ENCODE assay signal across 17 cellular contexts in the genomic region with DNA sequence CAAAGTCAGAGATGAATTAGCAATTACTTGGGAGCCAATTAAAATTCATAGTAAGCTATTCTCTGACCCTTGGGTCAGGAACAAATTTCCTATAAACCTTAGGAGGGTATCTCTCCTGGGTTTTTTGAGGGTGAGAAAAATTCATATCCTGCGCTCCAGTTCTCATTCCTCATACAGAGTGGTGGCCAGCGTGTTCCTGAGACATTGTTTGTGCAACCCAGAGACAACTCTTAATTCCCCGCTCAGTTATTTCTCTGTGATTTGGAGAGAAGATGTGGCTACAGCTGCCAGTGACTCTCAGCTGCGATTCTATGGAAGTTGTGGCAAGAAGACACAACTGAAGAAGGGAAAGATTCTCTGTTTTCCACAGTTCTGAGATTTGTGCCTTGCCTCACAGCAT. TPM values are rescaled to one million over a fixed set of nuclear protein-coding genes. Genes with fewer than 3 reads are reported as not detected.
DNase-seq lines count a peak whose midpoint lies in the region; ATAC-seq and TF ChIP-seq lines count a peak whose summit lies in the region.
"Had no signal": no experiment of that assay in that cellular context is flagged by ENCODE, and none has a peak within 500 bp of the region (broad histone marks: within the 10 kb centered on the region; RNA-seq: fewer than 3 reads in every experiment).

No MANE protein-coding gene starts in this region.

- H4K20me1 ChIP-seq in GM23338 (replicated peaks; ENCODE audit: insufficient read depth): no peaks in the 10 kb centered on the region

- peaks cover 2% of the 10 kb centered on the region for H3K27me3 Mint-ChIP-seq in GM23338 (ENCODE audit: insufficient read depth, low read depth, poor library complexity)
- H3K27me3 Mint-ChIP-seq in nephron (ENCODE audit: low read depth): peaks cover 8% of the 10 kb centered on the region

- ATAC-seq in GM23338 (no peak), sciatic nerve (peak; percentile 71)
- ATAC-seq: A549; CD8-positive, alpha-beta T cell had no signal

- H3K4me2 ChIP-seq in GM23338: no peak overlapping the region
- H3K4me2 ChIP-seq: A549 had no signal

- H3K27ac ChIP-seq in GM23338 (ENCODE audit: low read depth) (no peak overlapping the region), VCaP (peak overlapping the region; percentile 67), prostate gland (no peak overlapping the region)
- H3K27ac ChIP-seq: A549, GM23248 had no signal

- intact Hi-C loops in sciatic nerve (cut with DNase I) (no loop called here), prostate gland (cut with DNase I) (no loop called here)

- H3K4me1 Mint-ChIP-seq in GM23338 (peaks cover 16% of the 10 kb centered on the region), nephron (peaks cover 45% of the 10 kb centered on the region)
- H3K4me1 Mint-ChIP-seq: CD14-positive monocyte had no signal

- no peak overlapping the region for H3K27ac Mint-ChIP-seq in GM23338
- peak overlapping the region; percentile 26 to 78 (median 50) for H3K27ac Mint-ChIP-seq in nephron
- H3K27ac Mint-ChIP-seq: CD14-positive monocyte; CD8-positive, alpha-beta T cell; H9 had no signal

- no peaks in the 10 kb centered on the region for H3K9me2 ChIP-seq in GM23338 (ENCODE audit: insufficient read depth)

- H3K79me2 ChIP-seq in GM23338 (replicated peaks; ENCODE audit: insufficient read depth): no peaks in the 10 kb centered on the region

- peaks cover 8% of the 10 kb centered on the region; the same call in 1 of the 2 replicates for H3K4me1 ChIP-seq in GM23338 (ENCODE audit: insufficient read depth)
- H3K4me1 ChIP-seq in prostate gland (replicated peaks): peaks cover 10% of the 10 kb centered on the region
- H3K4me1 ChIP-seq: A549 had no signal

- TF ChIP-seq POLR2A in prostate gland (IDR thresholded peaks at IDR 0.05): no peak

- H3K4me3 Mint-ChIP-seq in GM23338 (no peak overlapping the region), nephron (peak overlapping the region in 1 of 3 experiments; percentile 0)
- H3K4me3 Mint-ChIP-seq: CD14-positive monocyte; CD8-positive, alpha-beta T cell; H9 had no signal

- TF ChIP-seq CTCF in GM23338 (conservative IDR thresholded peaks at IDR 0.05; ENCODE audit: low read depth in 2 of 2) (no peak), VCaP (conservative IDR thresholded peaks at IDR 0.05) (no peak), nephron (IDR thresholded peaks at IDR 0.05; ENCODE audit: unreplicated experiment in 3 of 3) (no peak), prostate gland (IDR thresholded peaks at IDR 0.05) (no peak)

- H2AFZ ChIP-seq in GM23338: peak overlapping the region; percentile 53; the same call in 1 of the 2 replicates
- H2AFZ ChIP-seq: GM23248 had no signal

- H3K36me3 Mint-ChIP-seq in GM23338 (ENCODE audit: low read depth): no peaks in the 10 kb centered on the region
- H3K36me3 Mint-ChIP-seq in nephron (ENCODE audit: low read depth): no peaks in the 10 kb centered on the region
- H3K36me3 Mint-ChIP-seq: CD14-positive monocyte; CD8-positive, alpha-beta T cell had no signal

- H3F3A ChIP-seq in GM23338 (replicated peaks; ENCODE audit: low read depth): no peaks in the 10 kb centered on the region

- 58% methylated on average over 4 of the region's 4 CpGs for WGBS in prostate gland

- H3K27me3 ChIP-seq in GM23338 (ENCODE audit: insufficient read depth): no peaks in the 10 kb centered on the region
- no peaks in the 10 kb centered on the region for H3K27me3 ChIP-seq in prostate gland (replicated peaks; ENCODE audit: insufficient read depth)

- H3K4me3 ChIP-seq in GM23338: no peak overlapping the region
- no peak overlapping the region for H3K4me3 ChIP-seq in prostate gland
- H3K4me3 ChIP-seq: A549, GM23248 had no signal

- H3K36me3 ChIP-seq in GM23338 (ENCODE audit: insufficient read depth) (no peaks in the 10 kb centered on the region), prostate gland (no peaks in the 10 kb centered on the region)

- H3K9me3 Mint-ChIP-seq in GM23338: no peaks in the 10 kb centered on the region
- no peaks in the 10 kb centered on the region for H3K9me3 Mint-ChIP-seq in nephron
- H3K9me3 Mint-ChIP-seq: CD14-positive monocyte; CD8-positive, alpha-beta T cell; H9 had no signal

- no peaks in the 10 kb centered on the region for H3K9me3 ChIP-seq in prostate gland
- H3K9me3 ChIP-seq: A549 had no signal

- DNase-seq in GM23338 (ENCODE audit: low spot score) (no peak), sciatic nerve (ENCODE audit: low spot score) (no peak), NCI-H2171 treated with DMSO at 0.1 percent for 48 hours (lab: John Stamatoyannopoulos, UW) (no peak), prostate gland (ENCODE audit: low spot score) (no peak)
- no peak for DNase-seq in stimulated activated naive CD4-positive, alpha-beta T cell (lab: John Stamatoyannopoulos, UW)
- no peak for DNase-seq in activated T-cell treated with anti-CD3 and anti-CD28 coated beads, Interleukin-2, amount 50 U/mL, for 1 hour
- DNase-seq: CD8-positive, alpha-beta T cell; COR-L47; DMS153; DMS79 treated with DMSO at 0.1 percent for 48 hours; EL; GM23248; H9 had no signal

TF ChIP-seq in GM23338, 12 proteins besides CTCF, POLR2A, EP300 and RAD21:
- TF ChIP-seq ZNF331 (CRISPR knock-in tag; IDR thresholded peaks at IDR 0.05; ENCODE audit: low read depth) (no peak), EZH2 (IDR thresholded peaks at IDR 0.05; ENCODE audit: low read depth, unreplicated experiment) (no peak), JUNB (IDR thresholded peaks at IDR 0.05; ENCODE audit: unreplicated experiment) (no peak), NANOG (IDR thresholded peaks at IDR 0.05; ENCODE audit: borderline replicate concordance) (no peak), POLR2AphosphoS5 (IDR thresholded peaks at IDR 0.05; ENCODE audit: low read depth) (no peak), EZH2phosphoT487 (IDR thresholded peaks at IDR 0.05; ENCODE audit: unreplicated experiment) (no peak), CREB1 (CRISPR knock-in tag; IDR thresholded peaks at IDR 0.05; ENCODE audit: low read depth) (no peak), STAT1 (IDR thresholded peaks at IDR 0.05; ENCODE audit: unreplicated experiment) (no peak)
- TF ChIP-seq, protein P1, sequence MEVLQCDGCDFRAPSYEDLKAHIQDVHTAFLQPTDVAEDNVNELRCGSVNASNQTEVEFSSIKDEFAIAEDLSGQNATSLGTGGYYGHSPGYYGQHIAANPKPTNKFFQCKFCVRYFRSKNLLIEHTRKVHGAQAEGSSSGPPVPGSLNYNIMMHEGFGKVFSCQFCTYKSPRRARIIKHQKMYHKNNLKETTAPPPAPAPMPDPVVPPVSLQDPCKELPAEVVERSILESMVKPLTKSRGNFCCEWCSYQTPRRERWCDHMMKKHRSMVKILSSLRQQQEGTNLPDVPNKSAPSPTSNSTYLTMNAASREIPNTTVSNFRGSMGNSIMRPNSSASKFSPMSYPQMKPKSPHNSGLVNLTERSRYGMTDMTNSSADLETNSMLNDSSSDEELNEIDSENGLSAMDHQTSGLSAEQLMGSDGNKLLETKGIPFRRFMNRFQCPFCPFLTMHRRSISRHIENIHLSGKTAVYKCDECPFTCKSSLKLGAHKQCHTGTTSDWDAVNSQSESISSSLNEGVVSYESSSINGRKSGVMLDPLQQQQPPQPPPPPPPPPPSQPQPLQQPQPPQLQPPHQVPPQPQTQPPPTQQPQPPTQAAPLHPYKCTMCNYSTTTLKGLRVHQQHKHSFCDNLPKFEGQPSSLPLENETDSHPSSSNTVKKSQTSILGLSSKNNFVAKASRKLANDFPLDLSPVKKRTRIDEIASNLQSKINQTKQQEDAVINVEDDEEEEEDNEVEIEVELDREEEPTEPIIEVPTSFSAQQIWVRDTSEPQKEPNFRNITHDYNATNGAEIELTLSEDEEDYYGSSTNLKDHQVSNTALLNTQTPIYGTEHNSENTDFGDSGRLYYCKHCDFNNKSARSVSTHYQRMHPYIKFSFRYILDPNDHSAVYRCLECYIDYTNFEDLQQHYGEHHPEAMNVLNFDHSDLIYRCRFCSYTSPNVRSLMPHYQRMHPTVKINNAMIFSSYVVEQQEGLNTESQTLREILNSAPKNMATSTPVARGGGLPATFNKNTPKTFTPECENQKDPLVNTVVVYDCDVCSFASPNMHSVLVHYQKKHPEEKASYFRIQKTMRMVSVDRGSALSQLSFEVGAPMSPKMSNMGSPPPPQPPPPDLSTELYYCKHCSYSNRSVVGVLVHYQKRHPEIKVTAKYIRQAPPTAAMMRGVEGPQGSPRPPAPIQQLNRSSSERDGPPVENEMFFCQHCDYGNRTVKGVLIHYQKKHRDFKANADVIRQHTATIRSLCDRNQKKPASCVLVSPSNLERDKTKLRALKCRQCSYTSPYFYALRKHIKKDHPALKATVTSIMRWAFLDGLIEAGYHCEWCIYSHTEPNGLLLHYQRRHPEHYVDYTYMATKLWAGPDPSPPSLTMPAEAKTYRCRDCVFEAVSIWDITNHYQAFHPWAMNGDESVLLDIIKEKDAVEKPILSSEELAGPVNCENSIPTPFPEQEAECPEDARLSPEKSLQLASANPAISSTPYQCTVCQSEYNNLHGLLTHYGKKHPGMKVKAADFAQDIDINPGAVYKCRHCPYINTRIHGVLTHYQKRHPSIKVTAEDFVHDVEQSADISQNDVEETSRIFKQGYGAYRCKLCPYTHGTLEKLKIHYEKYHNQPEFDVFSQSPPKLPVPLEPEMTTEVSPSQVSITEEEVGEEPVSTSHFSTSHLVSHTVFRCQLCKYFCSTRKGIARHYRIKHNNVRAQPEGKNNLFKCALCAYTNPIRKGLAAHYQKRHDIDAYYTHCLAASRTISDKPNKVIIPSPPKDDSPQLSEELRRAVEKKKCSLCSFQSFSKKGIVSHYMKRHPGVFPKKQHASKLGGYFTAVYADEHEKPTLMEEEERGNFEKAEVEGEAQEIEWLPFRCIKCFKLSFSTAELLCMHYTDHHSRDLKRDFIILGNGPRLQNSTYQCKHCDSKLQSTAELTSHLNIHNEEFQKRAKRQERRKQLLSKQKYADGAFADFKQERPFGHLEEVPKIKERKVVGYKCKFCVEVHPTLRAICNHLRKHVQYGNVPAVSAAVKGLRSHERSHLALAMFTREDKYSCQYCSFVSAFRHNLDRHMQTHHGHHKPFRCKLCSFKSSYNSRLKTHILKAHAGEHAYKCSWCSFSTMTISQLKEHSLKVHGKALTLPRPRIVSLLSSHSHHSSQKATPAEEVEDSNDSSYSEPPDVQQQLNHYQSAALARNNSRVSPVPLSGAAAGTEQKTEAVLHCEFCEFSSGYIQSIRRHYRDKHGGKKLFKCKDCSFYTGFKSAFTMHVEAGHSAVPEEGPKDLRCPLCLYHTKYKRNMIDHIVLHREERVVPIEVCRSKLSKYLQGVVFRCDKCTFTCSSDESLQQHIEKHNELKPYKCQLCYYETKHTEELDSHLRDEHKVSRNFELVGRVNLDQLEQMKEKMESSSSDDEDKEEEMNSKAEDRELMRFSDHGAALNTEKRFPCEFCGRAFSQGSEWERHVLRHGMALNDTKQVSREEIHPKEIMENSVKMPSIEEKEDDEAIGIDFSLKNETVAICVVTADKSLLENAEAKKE (CRISPR knock-in tag; IDR thresholded peaks at IDR 0.05): no peak

RNA-seq across cellular contexts. Expression of gene CBR4, which starts 37.9 kb away (rescaled TPM):
- 27.4 and 36.9 TPM in 2 replicates for total RNA-seq in GM23338 (2014; rRNA removed; shearing (Covaris generic))
- polyA plus RNA-seq in GM23338 (2016; fragmentation: Nextera tagmentation; extraction: Ambion mirVana): 30.8 and 38.1 TPM in 2 replicates
- total RNA-seq in sciatic nerve (24.8 TPM), prostate gland (10 to 100 TPM; 15.6 to 23.7 TPM)
